10 cellular contexts compared by ENCODE assay signal in the genomic region with DNA sequence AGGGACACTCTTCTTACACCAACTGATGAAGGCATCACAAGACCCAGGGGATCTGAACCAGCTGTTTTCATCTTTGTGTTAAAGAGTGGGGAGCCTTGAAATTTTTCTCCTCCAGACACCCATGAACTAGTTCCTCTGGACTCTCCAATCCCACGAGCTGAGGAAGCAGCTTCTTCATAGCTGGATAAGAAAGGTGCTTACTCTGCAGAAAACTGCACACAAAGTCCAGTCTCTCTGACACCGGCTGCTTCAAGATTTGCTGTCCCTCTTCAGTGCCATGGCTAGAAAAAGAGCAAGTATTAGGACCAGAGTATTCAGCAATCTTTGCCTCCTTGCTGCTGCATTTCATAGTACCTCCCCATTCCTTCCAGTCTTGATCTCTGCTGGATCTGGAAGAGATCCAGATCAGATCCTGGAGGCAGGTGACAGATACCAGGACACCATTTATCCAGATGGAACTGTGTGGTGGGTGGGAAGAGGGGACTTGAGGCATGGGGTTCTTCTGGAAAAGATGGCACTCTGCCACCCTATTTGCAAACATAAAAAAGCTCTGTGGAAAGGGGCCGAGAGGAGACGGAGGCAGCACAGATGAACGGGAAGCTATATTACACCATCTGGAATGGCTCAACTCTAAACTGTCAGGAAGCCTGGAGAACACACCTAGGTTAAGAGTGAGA. TPM values are rescaled to one million over a fixed set of nuclear protein-coding genes. Genes with fewer than 3 reads are reported as not detected.
A peak's percentile ranks its signal among the peaks of the same experiment; 100 is the strongest.
DNase-seq lines count a peak whose midpoint lies in the region; FAIRE-seq and TF ChIP-seq lines count a peak whose summit lies in the region.
"Had no signal": no experiment of that assay in that cellular context is flagged by ENCODE, and none has a peak within 500 bp of the region (broad histone marks: within the 10 kb centered on the region; RNA-seq: fewer than 3 reads in every experiment).

No MANE protein-coding gene starts in this region.

- H3K4me3 ChIP-seq in BLaER1 (no peak overlapping the region), endodermal cell (ENCODE audit: low read length) (no peak overlapping the region), prostate gland (no peak overlapping the region)
- H3K4me3 ChIP-seq in CD8-positive, alpha-beta memory T cell (ENCODE audit: low read length) = no peak overlapping the region
- H3K4me3 ChIP-seq: HAP-1 had no signal

- H3K27ac ChIP-seq in BLaER1 (peak overlapping the region; percentile 0; the same call in 1 of the 2 replicates), endodermal cell (ENCODE audit: low read depth, low read length) (no peak overlapping the region), prostate gland (peak overlapping the region; percentile 65 to 68)
- no peak overlapping the region for H3K27ac ChIP-seq in CD8-positive, alpha-beta memory T cell (ENCODE audit: low read depth, low read length)

- H3K4me1 Mint-ChIP-seq in endodermal cell = peaks cover 6% of the 10 kb centered on the region
- H3K4me1 Mint-ChIP-seq in CD8-positive, alpha-beta memory T cell = peaks cover 22 to 45% (median 41%) of the 10 kb centered on the region in 3 donors

- intact Hi-C loops in prostate gland (cut with DNase I) = loop anchor here (2.0 kb wide), 1 partner anchor 67 kb away; no protein-coding TSS in a partner anchor

- H3K9me3 ChIP-seq in BLaER1 = no peaks in the 10 kb centered on the region
- no peaks in the 10 kb centered on the region for H3K9me3 ChIP-seq in endodermal cell (ENCODE audit: control insufficient read depth, low read length)
- H3K9me3 ChIP-seq in prostate gland = no peaks in the 10 kb centered on the region
- no peaks in the 10 kb centered on the region for H3K9me3 ChIP-seq in CD8-positive, alpha-beta memory T cell (ENCODE audit: low read length)
- H3K9me3 ChIP-seq: HAP-1 had no signal

- peak overlapping the region; percentile 52 for H3K27ac Mint-ChIP-seq in endodermal cell
- peak overlapping the region in 4 of 8 donors; percentile 25 to 57 (median 42) for H3K27ac Mint-ChIP-seq in CD8-positive, alpha-beta memory T cell

- TF ChIP-seq POLR2A in GM12892 (IDR thresholded peaks at IDR 0.05; ENCODE audit: low read depth, low read length) (no peak), prostate gland (IDR thresholded peaks at IDR 0.05) (no peak)

- H3K9ac ChIP-seq in BLaER1 = no peak overlapping the region; the same call in 1 of the 2 replicates
- no peak overlapping the region for H3K9ac ChIP-seq in endodermal cell (ENCODE audit: extremely low read depth, low read length, poor library complexity, severe bottlenecking)

- no peaks in the 10 kb centered on the region for H3K27me3 Mint-ChIP-seq in endodermal cell (ENCODE audit: insufficient read depth)
- H3K27me3 Mint-ChIP-seq in CD8-positive, alpha-beta memory T cell = no peaks in the 10 kb centered on the region
- H3K27me3 Mint-ChIP-seq: activated B cell treated with CpG ODN at 0.5 μM for 24 hours; effector memory CD8-positive, alpha-beta T cell had no signal

- POLR2A ChIA-PET in CD8-positive, alpha-beta memory T cell (lab: Charles Lee) = interaction anchor here (0.6 kb wide), 1 partner anchor 410 kb away, joined by 5 read pairs; the partner anchor contains the start of gene CLPB

- no peak overlapping the region for H3K4me3 Mint-ChIP-seq in endodermal cell
- H3K4me3 Mint-ChIP-seq in CD8-positive, alpha-beta memory T cell = no peak overlapping the region
- H3K4me3 Mint-ChIP-seq: activated B cell treated with CpG ODN at 0.5 μM for 24 hours; effector memory CD8-positive, alpha-beta T cell had no signal

- no peak for TF ChIP-seq CTCF in endodermal cell (conservative IDR thresholded peaks at IDR 0.05)
- TF ChIP-seq CTCF in prostate gland (IDR thresholded peaks at IDR 0.05) = no peak

- H3K36me3 Mint-ChIP-seq in endodermal cell (ENCODE audit: low read depth) = peaks cover 68% of the 10 kb centered on the region
- H3K36me3 Mint-ChIP-seq in CD8-positive, alpha-beta memory T cell = peaks cover 10 to 94% (median 13%) of the 10 kb centered on the region in 3 donors

- no peaks in the 10 kb centered on the region for H3K9me3 Mint-ChIP-seq in endodermal cell
- no peaks in the 10 kb centered on the region for H3K9me3 Mint-ChIP-seq in CD8-positive, alpha-beta memory T cell
- H3K9me3 Mint-ChIP-seq: activated B cell treated with CpG ODN at 0.5 μM for 24 hours; effector memory CD8-positive, alpha-beta T cell had no signal

- H3K27me3 ChIP-seq in BLaER1 = no peaks in the 10 kb centered on the region
- no peaks in the 10 kb centered on the region for H3K27me3 ChIP-seq in endodermal cell (ENCODE audit: control insufficient read depth, insufficient read depth, low read length, poor library complexity, severe bottlenecking)
- H3K27me3 ChIP-seq in prostate gland (replicated peaks; ENCODE audit: insufficient read depth) = no peaks in the 10 kb centered on the region
- H3K27me3 ChIP-seq in CD8-positive, alpha-beta memory T cell (ENCODE audit: insufficient read depth, low read length, poor library complexity, severe bottlenecking) = no peaks in the 10 kb centered on the region

- CTCF ChIA-PET in CD8-positive, alpha-beta memory T cell (lab: Charles Lee) = interaction anchor here (1.0 to 12.7 kb wide), 21 partner anchors 9 to 407 kb away, joined by 3 to 177 read pairs (median 8); no protein-coding TSS in a partner anchor

- peaks cover 18% of the 10 kb centered on the region; the same call in 1 of the 2 replicates for H3K4me1 ChIP-seq in BLaER1
- H3K4me1 ChIP-seq in endodermal cell (ENCODE audit: control insufficient read depth, insufficient read depth, low read length) = no peaks in the 10 kb centered on the region
- H3K4me1 ChIP-seq in prostate gland (replicated peaks) = peaks cover 28% of the 10 kb centered on the region
- H3K4me1 ChIP-seq in CD8-positive, alpha-beta memory T cell (ENCODE audit: insufficient read depth, low read length) = no peaks in the 10 kb centered on the region
- H3K4me1 ChIP-seq: HAP-1 had no signal

- no peak overlapping the region for H3K4me2 ChIP-seq in BLaER1

- peaks cover 100% of the 10 kb centered on the region for H4K20me1 ChIP-seq in BLaER1

- WGBS in endodermal cell (ENCODE audit: insufficient coverage in 1 of 2, insufficient read length in 1 of 2), 2 experiments = 73 to 77% methylated on average over 5 of the region's 5 CpGs
- 30% methylated on average over 5 of the region's 5 CpGs for WGBS in prostate gland

- H3K36me3 ChIP-seq in BLaER1 (peaks cover 100% of the 10 kb centered on the region), endodermal cell (ENCODE audit: control insufficient read depth, insufficient read depth, low read length) (peaks cover 81% of the 10 kb centered on the region), prostate gland (peaks cover 39 to 48% of the 10 kb centered on the region in 2 donors)
- peaks cover 58% of the 10 kb centered on the region for H3K36me3 ChIP-seq in CD8-positive, alpha-beta memory T cell (ENCODE audit: insufficient read depth, low read length)

- peak; percentile 70 for FAIRE-seq in GM12892 (lab: Jason Lieb, UNC)

- DNase-seq in GM12892 (ENCODE audit: insufficient read length) (no peak), endodermal cell (no peak), prostate gland (ENCODE audit: low spot score) (no peak), DMS79 treated with DMSO at 0.1 percent for 48 hours (lab: John Stamatoyannopoulos, UW) (no peak), NCI-H187 treated with DMSO at 0.1 percent for 48 hours (lab: John Stamatoyannopoulos, UW) (no peak)
- no peak for DNase-seq in CD8-positive, alpha-beta memory T cell

RNA-seq across cellular contexts. Expression of gene IL18BP, which starts 25.5 kb away (rescaled TPM):
- polyA plus RNA-seq in GM12892 (2012; ENCODE audit: missing spikeins) = 5.1 TPM
- total RNA-seq in endodermal cell (10 to 100 TPM; 10.8 to 13.0 TPM), prostate gland (10 to 100 TPM in 1 of 2 donors, 1 to 10 TPM in 1; 3.1 to 13.9 TPM)
- polyA plus RNA-seq in endodermal cell (2013, experiment 1 of 2) = 7.2 TPM
- 7.8 TPM for polyA plus RNA-seq in endodermal cell (2013, experiment 2 of 2)
- 1 to 10 TPM; 8.5 to 9.5 TPM for total RNA-seq in CD8-positive, alpha-beta memory T cell
- polyA plus RNA-seq in CD8-positive, alpha-beta memory T cell = 21.8 TPM

RNA-seq across cellular contexts. Expression of gene NUMA1, which starts 56.1 kb away (rescaled TPM):
- polyA plus RNA-seq in GM12892 (2012; ENCODE audit: missing spikeins) = 59.2 TPM
- total RNA-seq in endodermal cell (100 to 1,000 TPM; 130 to 132 TPM), prostate gland (100 to 1,000 TPM; 623 to 712 TPM)
- 181 TPM for polyA plus RNA-seq in endodermal cell (2013, experiment 1 of 2)
- polyA plus RNA-seq in endodermal cell (2013, experiment 2 of 2) = 168 TPM
- total RNA-seq in CD8-positive, alpha-beta memory T cell = 100 to 1,000 TPM; 106 to 110 TPM
- polyA plus RNA-seq in CD8-positive, alpha-beta memory T cell = 73.5 TPM

RNA-seq across cellular contexts. Expression of gene LRRC51, which starts 56.4 kb away (rescaled TPM):
- 7.5 TPM for polyA plus RNA-seq in GM12892 (2012; ENCODE audit: missing spikeins)
- total RNA-seq in endodermal cell (1 to 10 TPM; 8.0 to 9.5 TPM), prostate gland (10 to 100 TPM; 13.1 to 25.1 TPM)
- polyA plus RNA-seq in endodermal cell (2013, experiment 1 of 2) = 4.5 TPM
- polyA plus RNA-seq in endodermal cell (2013, experiment 2 of 2) = 9.0 TPM
- 1 to 10 TPM; 8.2 to 8.9 TPM for total RNA-seq in CD8-positive, alpha-beta memory T cell
- 2.6 TPM for polyA plus RNA-seq in CD8-positive, alpha-beta memory T cell

Comparison
In these comparisons a context has a peak if more than half of its experiments do, and no peak if none do; other contexts are left out.
1. H3K27ac ChIP-seq: peak in BLaER1 (single experiment) and prostate gland (2 of 2); none in endodermal cell (single experiment) and CD8-positive, alpha-beta memory T cell (single experiment).
2. RNA of gene NUMA1, which starts 56.1 kb away (total RNA-seq): 623 to 712 TPM in prostate gland; 130 to 132 TPM in endodermal cell and 106 to 110 TPM in CD8-positive, alpha-beta memory T cell; every median in the first group is over 4 times any median in the second.